ENCODE assay signal across 8 cellular contexts in the genomic region with DNA sequence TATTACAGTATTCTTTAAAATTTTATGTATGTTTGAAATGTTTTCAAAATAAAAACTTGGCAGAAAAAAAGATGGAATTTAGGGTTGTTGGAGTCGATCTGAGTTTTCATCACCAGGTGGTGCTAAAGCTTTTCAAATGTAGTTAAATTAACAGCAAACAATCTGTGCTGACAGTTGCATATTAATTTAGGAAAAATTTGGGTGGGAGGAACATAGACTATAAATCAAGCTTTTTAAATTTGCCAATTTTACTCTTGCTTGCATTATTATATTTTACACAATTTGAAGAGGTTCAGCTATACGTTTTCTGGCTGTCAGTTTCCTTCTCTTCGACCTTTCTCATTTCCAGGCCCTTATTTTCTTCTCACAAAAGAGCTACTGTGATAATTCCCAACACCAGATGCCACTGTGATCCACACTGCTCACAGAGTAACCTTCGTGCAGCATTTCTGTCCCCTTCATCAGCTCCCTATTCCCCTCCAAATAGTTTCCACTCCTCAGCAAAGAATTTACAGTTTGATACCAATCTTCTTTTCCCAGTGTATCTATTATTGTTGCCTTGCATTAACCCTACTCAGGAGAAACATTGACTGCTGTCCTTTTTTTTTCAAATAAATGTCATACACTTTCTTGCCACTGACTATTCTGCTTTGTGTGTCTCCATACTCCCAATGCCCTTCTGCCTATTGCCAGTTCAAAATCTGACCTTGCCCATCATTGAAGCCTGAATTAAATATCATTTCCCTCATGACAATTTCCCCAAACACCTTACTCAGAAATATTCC. TPM values are rescaled to one million over a fixed set of nuclear protein-coding genes. Genes with fewer than 3 reads are reported as not detected.
DNase-seq lines count a peak whose midpoint lies in the region; ATAC-seq and TF ChIP-seq lines count a peak whose summit lies in the region.

No MANE protein-coding gene starts in this region.

- no peak overlapping the region for H3K4me3 ChIP-seq in GM23338
- H3K4me3 ChIP-seq in OCI-LY1 (ENCODE audit: low read depth, low read length, poor library complexity, severe bottlenecking), result no peak overlapping the region
- H3K4me3 ChIP-seq in neural progenitor cell, result no peak overlapping the region

- H3K4me1 Mint-ChIP-seq in GM23338 (no peaks in the 10 kb centered on the region), endothelial cell (ENCODE audit: unreplicated experiment) (no peaks in the 10 kb centered on the region), neural progenitor cell (peaks cover 6% of the 10 kb centered on the region)

- no peaks in the 10 kb centered on the region for H4K20me1 ChIP-seq in GM23338 (replicated peaks; ENCODE audit: insufficient read depth)
- no peaks in the 10 kb centered on the region for H4K20me1 ChIP-seq in OCI-LY1 (ENCODE audit: insufficient read depth, low read length)
- H4K20me1 ChIP-seq in neural progenitor cell (ENCODE audit: low read depth), result no peaks in the 10 kb centered on the region

- H3K4me3 Mint-ChIP-seq in GM23338, result no peak overlapping the region
- no peak overlapping the region for H3K4me3 Mint-ChIP-seq in endothelial cell (ENCODE audit: unreplicated experiment)
- no peak overlapping the region for H3K4me3 Mint-ChIP-seq in neural progenitor cell

- H3K27ac ChIP-seq in GM23338 (ENCODE audit: low read depth) (no peak overlapping the region), OCI-LY1 (ENCODE audit: low read depth, low read length, poor library complexity, severe bottlenecking) (no peak overlapping the region), neural progenitor cell (no peak overlapping the region)

- H3K27ac Mint-ChIP-seq in GM23338 (no peak overlapping the region), endothelial cell (ENCODE audit: unreplicated experiment) (no peak overlapping the region), neural progenitor cell (no peak overlapping the region)

- H3F3A ChIP-seq in GM23338 (replicated peaks; ENCODE audit: low read depth) (no peaks in the 10 kb centered on the region), OCI-LY1 (ENCODE audit: insufficient read depth, low read length) (no peaks in the 10 kb centered on the region), neural progenitor cell (ENCODE audit: low read depth) (no peaks in the 10 kb centered on the region)

- DNase-seq in AG20443 (ENCODE audit: low spot score), result peak; percentile 33
- DNase-seq in GM23338 (ENCODE audit: low spot score), result peak; percentile 53
- peak; percentile 15 for DNase-seq in endothelial cell (ENCODE audit: low spot score)
- DNase-seq in neural progenitor cell (ENCODE audit: low spot score), result peak; percentile 46
- no peak for DNase-seq in iPS-NIHi11 (ENCODE audit: low spot score)
- DNase-seq in NCI-H128 (lab: John Stamatoyannopoulos, UW; ENCODE audit: unreplicated experiment), result no peak

- ATAC-seq in GM23338, result peak; percentile 44
- ATAC-seq in GM21360 (IDR thresholded peaks at IDR 0.05; ENCODE audit: unreplicated experiment), result no peak

- no peaks in the 10 kb centered on the region for H3K9me3 Mint-ChIP-seq in GM23338
- H3K9me3 Mint-ChIP-seq in endothelial cell (ENCODE audit: unreplicated experiment), result no peaks in the 10 kb centered on the region
- no peaks in the 10 kb centered on the region for H3K9me3 Mint-ChIP-seq in neural progenitor cell

- H3K4me2 ChIP-seq in GM23338, result no peak overlapping the region
- H3K4me2 ChIP-seq in OCI-LY1 (ENCODE audit: low read length), result no peak overlapping the region
- H3K4me2 ChIP-seq in neural progenitor cell, result no peak overlapping the region

- no peaks in the 10 kb centered on the region for H3K4me1 ChIP-seq in GM23338 (ENCODE audit: insufficient read depth)
- H3K4me1 ChIP-seq in OCI-LY1 (ENCODE audit: insufficient read depth, low read length, severe bottlenecking), result no peaks in the 10 kb centered on the region
- no peaks in the 10 kb centered on the region for H3K4me1 ChIP-seq in neural progenitor cell

- H3K9me2 ChIP-seq in GM23338 (ENCODE audit: insufficient read depth) (no peaks in the 10 kb centered on the region), OCI-LY1 (ENCODE audit: low read depth, low read length) (no peaks in the 10 kb centered on the region)

- H3K36me3 ChIP-seq in GM23338 (ENCODE audit: insufficient read depth) (no peaks in the 10 kb centered on the region), OCI-LY1 (ENCODE audit: insufficient read depth, low read length) (no peaks in the 10 kb centered on the region), neural progenitor cell (no peaks in the 10 kb centered on the region)

- H3K79me2 ChIP-seq in GM23338 (replicated peaks; ENCODE audit: insufficient read depth), result no peaks in the 10 kb centered on the region
- H3K79me2 ChIP-seq in OCI-LY1 (ENCODE audit: insufficient read depth, low read length), result no peaks in the 10 kb centered on the region
- no peaks in the 10 kb centered on the region for H3K79me2 ChIP-seq in neural progenitor cell (ENCODE audit: low read depth)

- H3K27me3 Mint-ChIP-seq in GM23338 (ENCODE audit: insufficient read depth, low read depth, poor library complexity) (no peaks in the 10 kb centered on the region), endothelial cell (ENCODE audit: unreplicated experiment) (no peaks in the 10 kb centered on the region), neural progenitor cell (ENCODE audit: insufficient read depth, low read depth) (peaks cover 2% of the 10 kb centered on the region)

- H3K9me3 ChIP-seq in OCI-LY1 (ENCODE audit: low read length) (no peaks in the 10 kb centered on the region), neural progenitor cell (ENCODE audit: low read depth) (no peaks in the 10 kb centered on the region)

- H3K9ac ChIP-seq in OCI-LY1 (ENCODE audit: low read length), result no peak overlapping the region
- no peak overlapping the region for H3K9ac ChIP-seq in neural progenitor cell

- H3K27me3 ChIP-seq in GM23338 (ENCODE audit: insufficient read depth) (no peaks in the 10 kb centered on the region), OCI-LY1 (ENCODE audit: insufficient read depth, low read length) (no peaks in the 10 kb centered on the region), neural progenitor cell (no peaks in the 10 kb centered on the region)

- H2AFZ ChIP-seq in GM23338 (no peak overlapping the region), OCI-LY1 (ENCODE audit: low read length) (no peak overlapping the region), neural progenitor cell (replicated peaks) (peak overlapping the region; percentile 94)

- TF ChIP-seq CTCF in GM23338 (conservative IDR thresholded peaks at IDR 0.05; ENCODE audit: low read depth in 2 of 2) (peak; percentile 60 to 85), OCI-LY1 (IDR thresholded peaks at IDR 0.05; ENCODE audit: low read length) (peak; percentile 79), endothelial cell (IDR thresholded peaks at IDR 0.05; ENCODE audit: unreplicated experiment) (peak; percentile 68), neural progenitor cell (IDR thresholded peaks at IDR 0.05) (peak; percentile 74)

- H3K36me3 Mint-ChIP-seq in GM23338 (ENCODE audit: low read depth), result no peaks in the 10 kb centered on the region
- H3K36me3 Mint-ChIP-seq in endothelial cell (ENCODE audit: low read depth, unreplicated experiment), result no peaks in the 10 kb centered on the region
- H3K36me3 Mint-ChIP-seq in neural progenitor cell, result no peaks in the 10 kb centered on the region

TF ChIP-seq in GM23338, 12 proteins besides CTCF, POLR2A, EP300 and RAD21 (continues in another document):
- TF ChIP-seq EZH2phosphoT487 (IDR thresholded peaks at IDR 0.05; ENCODE audit: unreplicated experiment), result no peak
- TF ChIP-seq, protein P1, sequence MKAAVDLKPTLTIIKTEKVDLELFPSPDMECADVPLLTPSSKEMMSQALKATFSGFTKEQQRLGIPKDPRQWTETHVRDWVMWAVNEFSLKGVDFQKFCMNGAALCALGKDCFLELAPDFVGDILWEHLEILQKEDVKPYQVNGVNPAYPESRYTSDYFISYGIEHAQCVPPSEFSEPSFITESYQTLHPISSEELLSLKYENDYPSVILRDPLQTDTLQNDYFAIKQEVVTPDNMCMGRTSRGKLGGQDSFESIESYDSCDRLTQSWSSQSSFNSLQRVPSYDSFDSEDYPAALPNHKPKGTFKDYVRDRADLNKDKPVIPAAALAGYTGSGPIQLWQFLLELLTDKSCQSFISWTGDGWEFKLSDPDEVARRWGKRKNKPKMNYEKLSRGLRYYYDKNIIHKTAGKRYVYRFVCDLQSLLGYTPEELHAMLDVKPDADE (IDR thresholded peaks at IDR 0.05), result no peak
- TF ChIP-seq NANOG (IDR thresholded peaks at IDR 0.05; ENCODE audit: borderline replicate concordance), result no peak

RNA-seq across cellular contexts. Expression of a gene that starts 53.4 kb away (rescaled TPM):
- total RNA-seq in GM23338 (2014; rRNA removed; shearing (Covaris generic)), result 5.9 and 6.6 TPM in 2 replicates
- 11.7 and 14.3 TPM in 2 replicates for polyA plus RNA-seq in GM23338 (2016; fragmentation: Nextera tagmentation; extraction: Ambion mirVana)
- total RNA-seq in endothelial cell (ENCODE audit: unreplicated experiment) (1.3 TPM), neural progenitor cell (ENCODE audit: low replicate concordance) (6.6 and 8.4 TPM in 2 replicates)

Comparison
In these comparisons a context has a peak if more than half of its experiments do, and no peak if none do; other contexts are left out.
1. DNase-seq: peak in AG20443 (single experiment), GM23338 (single experiment), endothelial cell (single experiment) and neural progenitor cell (single experiment); none in iPS-NIHi11 (single experiment) and NCI-H128 (single experiment).
2. Peak in every context shown above with its lines, with median percentiles within 50 percentile points of each other: CTCF ChIP-seq.